In the genomic region with DNA sequence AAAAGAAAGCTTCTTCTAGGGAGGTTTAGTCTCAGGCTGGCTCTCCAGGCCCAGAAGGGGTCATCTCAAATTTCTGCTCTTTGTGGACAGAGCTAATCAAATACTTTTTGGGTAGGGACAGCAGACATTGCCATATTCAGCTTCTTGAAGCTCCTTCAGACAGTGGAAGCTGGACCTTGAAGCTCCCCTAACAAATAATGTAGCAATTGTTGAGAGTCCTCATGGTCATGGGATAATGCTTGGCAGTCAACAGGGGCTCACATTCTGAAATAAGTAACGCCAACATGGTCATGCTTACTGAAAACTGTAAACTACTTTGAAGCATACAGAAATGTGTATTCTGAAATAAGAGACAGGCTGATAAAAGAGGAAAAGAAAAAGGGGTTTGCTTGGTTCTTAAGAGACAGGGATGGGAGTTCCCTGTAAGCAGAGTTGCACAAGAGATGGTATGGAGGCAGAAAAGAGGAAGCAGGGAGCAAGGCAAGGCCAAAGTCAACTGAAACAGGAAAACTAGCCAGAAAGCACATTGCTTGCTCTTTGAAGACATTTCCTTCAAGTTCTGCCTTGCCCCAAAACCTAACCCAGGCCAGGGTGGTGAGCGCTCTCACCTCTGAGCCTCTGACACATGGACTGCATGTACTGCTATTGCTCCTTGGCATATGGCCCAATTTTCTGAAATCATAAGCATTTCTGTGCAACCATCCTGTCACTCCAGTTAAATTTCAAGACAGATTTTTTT, we compare ENCODE assay signal across 10 cellular contexts. TPM values are rescaled to one million over a fixed set of nuclear protein-coding genes. Genes with fewer than 3 reads are reported as not detected.
DNase-seq lines count a peak whose midpoint lies in the region; ATAC-seq and TF ChIP-seq lines count a peak whose summit lies in the region.
"Had no signal": no experiment of that assay in that cellular context is flagged by ENCODE, and none has a peak within 500 bp of the region (broad histone marks: within the 10 kb centered on the region; RNA-seq: fewer than 3 reads in every experiment).

No MANE protein-coding gene starts in this region.

- H3K4me3 ChIP-seq in mammary epithelial cell (replicated peaks in 1 of 3; ENCODE audit: insufficient read depth in 1 of 3, low read depth in 2 of 3, low read length in 3 of 3) (no peak overlapping the region), mesenchymal stem cell (ENCODE audit: insufficient read depth in 1 of 2, low read depth in 1 of 2, low read length in 2 of 2) (no peak overlapping the region)
- H3K4me3 ChIP-seq: ovary had no signal

- H2BK15ac ChIP-seq in mesenchymal stem cell (ENCODE audit: low read depth, poor library complexity, severe bottlenecking) = no peak overlapping the region

- H3K23ac ChIP-seq in mesenchymal stem cell (ENCODE audit: low read length in 2 of 2) = no peak overlapping the region

- no peaks in the 10 kb centered on the region for H4K20me1 ChIP-seq in mammary epithelial cell (ENCODE audit: insufficient read depth, low read length)

- ATAC-seq in GM18498 (IDR thresholded peaks at IDR 0.05; ENCODE audit: unreplicated experiment) (peak; percentile 42), HG03354 (IDR thresholded peaks at IDR 0.05; ENCODE audit: poor library complexity, severe bottlenecking, unreplicated experiment) (peak; percentile 36), HG02870 (IDR thresholded peaks at IDR 0.05; ENCODE audit: unreplicated experiment) (no peak), GM19351 (IDR thresholded peaks at IDR 0.05; ENCODE audit: unreplicated experiment) (no peak)

- H2BK5ac ChIP-seq in mesenchymal stem cell (ENCODE audit: low read depth, low read length, poor library complexity, severe bottlenecking) = no peak overlapping the region

- H2BK12ac ChIP-seq in mesenchymal stem cell (ENCODE audit: low read length in 2 of 2) = no peak overlapping the region

- DNase-seq in mammary epithelial cell = peak; percentile 83
- DNase-seq in mesenchymal stem cell = no peak
- DNase-seq in NCI-H2171 (lab: John Stamatoyannopoulos, UW) = no peak
- DNase-seq in amniotic stem cell (lab: John Stamatoyannopoulos, UW) = no peak
- DNase-seq: NCI-H1417 treated with DMSO at 0.1 percent for 48 hours, ovary had no signal

- H3K4me1 ChIP-seq in mammary epithelial cell (ENCODE audit: insufficient read depth, low read length) (peaks cover 53% of the 10 kb centered on the region), mesenchymal stem cell (ENCODE audit: control insufficient read depth, insufficient read depth, low read depth, low read length) (peaks cover 8% of the 10 kb centered on the region)

- no peak for TF ChIP-seq CTCF in mammary epithelial cell (conservative IDR thresholded peaks at IDR 0.05 in 1 of 2, IDR thresholded peaks at IDR 0.05 in 1 of 2; ENCODE audit: extremely low read depth in 1 of 2, insufficient read depth in 1 of 2, low read depth in 1 of 2, low read length in 2 of 2)

- H3K18ac ChIP-seq in mesenchymal stem cell (ENCODE audit: low read depth in 1 of 2, low read length in 2 of 2) = no peak overlapping the region

- no peak overlapping the region for H3K4me2 ChIP-seq in mammary epithelial cell (ENCODE audit: insufficient read depth, low read depth, low read length)
- H3K4me2 ChIP-seq in mesenchymal stem cell (ENCODE audit: low read length, poor library complexity, severe bottlenecking) = no peak overlapping the region

- H4K91ac ChIP-seq in mesenchymal stem cell (ENCODE audit: low read length) = no peak overlapping the region

- in situ Hi-C loops in mammary epithelial cell (cut with MboI; ENCODE audit: low sequenced_read_pairs in 2 of 2) = no loop called here

- no peaks in the 10 kb centered on the region for H3K79me2 ChIP-seq in mammary epithelial cell (ENCODE audit: insufficient read depth, low read length)

- 80% methylated on average over 2 of the region's 2 CpGs for WGBS in mammary epithelial cell (ENCODE audit: low coverage, missing lambda C conversion rate)
- 100% methylated on average over 2 of the region's 2 CpGs for WGBS in mesenchymal stem cell

- dilution Hi-C loops in mammary epithelial cell (cut with HindIII; ENCODE audit: low sequenced_read_pairs) = loop anchor here (5.0 kb wide), 1 partner anchor 34 kb away; no protein-coding TSS in a partner anchor

- no peak overlapping the region for H3K14ac ChIP-seq in mesenchymal stem cell (ENCODE audit: low read length in 2 of 2)

- H3K9me3 ChIP-seq in mammary epithelial cell (replicated peaks; ENCODE audit: insufficient read depth, low read length) (no peaks in the 10 kb centered on the region), mesenchymal stem cell (ENCODE audit: control insufficient read depth, low read length) (no peaks in the 10 kb centered on the region)
- H3K9me3 ChIP-seq: ovary had no signal

- peak overlapping the region; percentile 3 for H2AFZ ChIP-seq in mammary epithelial cell (ENCODE audit: low read depth, low read length)
- no peak overlapping the region for H2AFZ ChIP-seq in mesenchymal stem cell (ENCODE audit: low read depth, low read length)

- H3K4ac ChIP-seq in mesenchymal stem cell (ENCODE audit: low read depth in 1 of 2, low read length in 2 of 2) = no peak overlapping the region

- no peaks in the 10 kb centered on the region for H3K27me3 ChIP-seq in mammary epithelial cell (ENCODE audit: insufficient read depth, low read length)
- H3K27me3 ChIP-seq in mesenchymal stem cell (ENCODE audit: control insufficient read depth in 1 of 2, insufficient read depth in 1 of 2, low read length in 2 of 2) = no peaks in the 10 kb centered on the region
- H3K27me3 ChIP-seq: ovary had no signal

- H2BK120ac ChIP-seq in mesenchymal stem cell (ENCODE audit: low read depth, low read length) = no peak overlapping the region

- intact Hi-C loops in mammary epithelial cell (cut with micrococcal nuclease) = loop anchor here (1.0 kb wide), 1 partner anchor 16 kb away; no protein-coding TSS in a partner anchor

- BruUV-seq in mammary epithelial cell (replicated peaks; lab: Mats Ljungman, UMichigan) = no TSS peak

- H3K79me1 ChIP-seq in mesenchymal stem cell (replicated peaks; ENCODE audit: low read length, poor library complexity, severe bottlenecking) = no peaks in the 10 kb centered on the region

- H2AK5ac ChIP-seq in mesenchymal stem cell (ENCODE audit: low read length, severe bottlenecking) = no peak overlapping the region

- H3K27ac ChIP-seq in mammary epithelial cell (ENCODE audit: insufficient read depth, low read depth, low read length) = peak overlapping the region; percentile 16
- H3K27ac ChIP-seq in mesenchymal stem cell (ENCODE audit: low read length, poor library complexity, severe bottlenecking) = no peak overlapping the region
- H3K27ac ChIP-seq: ovary had no signal

- H3K9ac ChIP-seq in mammary epithelial cell (ENCODE audit: insufficient read depth, low read length) = no peak overlapping the region
- H3K9ac ChIP-seq in mesenchymal stem cell (ENCODE audit: low read length) = peak overlapping the region; percentile 3

- H4K8ac ChIP-seq in mesenchymal stem cell (ENCODE audit: low read length) = peak overlapping the region; percentile 55

- CTCF ChIA-PET in mammary epithelial cell (lab: Charles Lee; ENCODE audit: low non-redundant PET) = no interaction called here

- H3K36me3 ChIP-seq in mammary epithelial cell (ENCODE audit: insufficient read depth, low read length) (no peaks in the 10 kb centered on the region), mesenchymal stem cell (ENCODE audit: control insufficient read depth in 1 of 2, insufficient read depth in 2 of 2, low read depth in 1 of 2, low read length in 2 of 2) (peaks cover 0 to under 1% of the 10 kb centered on the region in 2 experiments)
- H3K36me3 ChIP-seq: ovary had no signal

RNA-seq across cellular contexts. Expression of gene KMT2E, which starts 53.1 kb away (rescaled TPM):
- 10 to 100 TPM; 41.2 to 72.2 TPM for total RNA-seq in mammary epithelial cell
- 2.4 TPM for polyA plus RNA-seq in mammary epithelial cell
- 57.9 TPM for polyA minus RNA-seq in mammary epithelial cell
- 37.5 TPM for polyA plus RNA-seq in mesenchymal stem cell (2013, experiment 1 of 2)
- 35.8 TPM for polyA plus RNA-seq in mesenchymal stem cell (2013, experiment 2 of 2)

Comparison
In these comparisons a context has a peak if more than half of its experiments do, and no peak if none do; other contexts are left out.
1. ATAC-seq: peak in GM18498 (single experiment) and HG03354 (single experiment); none in HG02870 (single experiment) and GM19351 (single experiment).